ENCODE assay signal across 8 cellular contexts in genomic region chr2:23386422-23387220, GRCh38. TPM values are rescaled to one million over a fixed set of nuclear protein-coding genes. Genes with fewer than 3 reads are reported as not detected.
A peak's percentile ranks its signal among the peaks of the same experiment; 100 is the strongest.
DNase-seq lines count a peak whose midpoint lies in the region; ATAC-seq and TF ChIP-seq lines count a peak whose summit lies in the region.

No MANE protein-coding gene starts in this region.

- H3K27me3 ChIP-seq in CD4-positive, alpha-beta T cell (ENCODE audit: control insufficient read depth, insufficient read depth, low read length) = peaks cover 33% of the 10 kb centered on the region
- H3K27me3 ChIP-seq in neural progenitor cell = peaks cover 83% of the 10 kb centered on the region

- H3K9me3 Mint-ChIP-seq in CD4-positive, alpha-beta T cell = no peaks in the 10 kb centered on the region
- no peaks in the 10 kb centered on the region for H3K9me3 Mint-ChIP-seq in neural progenitor cell

- peaks cover 3% of the 10 kb centered on the region for H3K4me1 ChIP-seq in neural progenitor cell

- TF ChIP-seq CTCF in CD4-positive, alpha-beta T cell (IDR thresholded peaks at IDR 0.05) = no peak
- TF ChIP-seq CTCF in fibroblast of the aortic adventitia (IDR thresholded peaks at IDR 0.05; ENCODE audit: insufficient read depth, low read length) (peak; percentile 14), neural progenitor cell (IDR thresholded peaks at IDR 0.05) (no peak)

- H3F3A ChIP-seq in neural progenitor cell (ENCODE audit: low read depth) = peaks cover 8% of the 10 kb centered on the region

- no peak overlapping the region for H3K27ac Mint-ChIP-seq in CD4-positive, alpha-beta T cell
- H3K27ac Mint-ChIP-seq in neural progenitor cell = peak overlapping the region; percentile 64

- intact Hi-C loops in CD4-positive, alpha-beta T cell (cut with DNase I, micrococcal nuclease) = loop anchor here in 1 of 2 experiments (5.0 kb wide), 1 partner anchor 66 kb away; no protein-coding TSS in a partner anchor

- H2AFZ ChIP-seq in neural progenitor cell (replicated peaks) = peak overlapping the region; percentile 54

- H3K4me2 ChIP-seq in neural progenitor cell = peak overlapping the region; percentile 98

- POLR2A ChIA-PET in CD4-positive, alpha-beta T cell (lab: Charles Lee) = interaction anchor here (0.7 to 1.1 kb wide), 3 partner anchors 10 to 146 kb away, joined by 3 to 4 read pairs (median 3); no protein-coding TSS in a partner anchor

- peak in 2 of 10 experiments; percentile 5 to 10 for DNase-seq in CD4-positive, alpha-beta T cell
- DNase-seq in activated CD4-positive, alpha-beta T cell treated with anti-CD3 and anti-CD28 coated beads, Interleukin-2, amount 50 U/mL, for 48 hours = peak; percentile 24 to 31
- DNase-seq in fibroblast of the aortic adventitia (ENCODE audit: low read depth) (no peak), neural progenitor cell (ENCODE audit: low spot score) (peak; percentile 67), SIG-M5 (lab: John Stamatoyannopoulos, UW) (no peak)

- peaks cover 20% of the 10 kb centered on the region for H4K20me1 ChIP-seq in neural progenitor cell (ENCODE audit: low read depth)

- peak overlapping the region; percentile 89 for H3K4me3 Mint-ChIP-seq in CD4-positive, alpha-beta T cell
- peak overlapping the region; percentile 98 for H3K4me3 Mint-ChIP-seq in neural progenitor cell

- peak overlapping the region; percentile 80 for H3K4me3 ChIP-seq in fibroblast of the aortic adventitia (ENCODE audit: low read depth, low read length)
- H3K4me3 ChIP-seq in neural progenitor cell = peak overlapping the region; percentile 65

- peaks cover 25% of the 10 kb centered on the region for H3K4me1 Mint-ChIP-seq in CD4-positive, alpha-beta T cell (ENCODE audit: low read depth)
- peaks cover 25% of the 10 kb centered on the region for H3K4me1 Mint-ChIP-seq in neural progenitor cell

- no peaks in the 10 kb centered on the region for H3K79me2 ChIP-seq in neural progenitor cell (ENCODE audit: low read depth)

- no peak overlapping the region for H3K27ac ChIP-seq in CD4-positive, alpha-beta T cell (ENCODE audit: low read depth, low read length)
- H3K27ac ChIP-seq in neural progenitor cell = no peak overlapping the region

- H3K36me3 Mint-ChIP-seq in CD4-positive, alpha-beta T cell (ENCODE audit: low read depth) = no peaks in the 10 kb centered on the region
- no peaks in the 10 kb centered on the region for H3K36me3 Mint-ChIP-seq in neural progenitor cell

- CTCF ChIA-PET in CD4-positive, alpha-beta T cell (lab: Charles Lee) = no interaction called here

- ATAC-seq in CD4-positive, alpha-beta T cell (ENCODE audit: poor library complexity) = no peak
- peak; percentile 20 for ATAC-seq in HG02852 (IDR thresholded peaks at IDR 0.05; ENCODE audit: unreplicated experiment)
- ATAC-seq in HG03095 (IDR thresholded peaks at IDR 0.05; ENCODE audit: unreplicated experiment) = no peak
- no peak for ATAC-seq in GM18870 (IDR thresholded peaks at IDR 0.05; ENCODE audit: unreplicated experiment)

- no peaks in the 10 kb centered on the region for H3K9me3 ChIP-seq in CD4-positive, alpha-beta T cell (ENCODE audit: control insufficient read depth, low read length)
- H3K9me3 ChIP-seq in neural progenitor cell (ENCODE audit: low read depth) = no peaks in the 10 kb centered on the region

- H3K9ac ChIP-seq in neural progenitor cell = no peak overlapping the region

- no peaks in the 10 kb centered on the region for H3K36me3 ChIP-seq in neural progenitor cell

- H3K27me3 Mint-ChIP-seq in CD4-positive, alpha-beta T cell = peaks cover 69% of the 10 kb centered on the region
- peaks cover 9% of the 10 kb centered on the region for H3K27me3 Mint-ChIP-seq in neural progenitor cell (ENCODE audit: insufficient read depth, low read depth)

RNA-seq across cellular contexts. Expression of gene KLHL29, which starts 1.6 kb away (rescaled TPM):
- total RNA-seq in CD4-positive, alpha-beta T cell = 1 to 10 TPM; 2.5 to 2.7 TPM
- total RNA-seq in fibroblast of the aortic adventitia (ENCODE audit: low replicate concordance) = 2.9 and 4.7 TPM in 2 replicates
- 1.6 and 2.3 TPM in 2 replicates for total RNA-seq in neural progenitor cell (ENCODE audit: low replicate concordance)

Comparison
In these comparisons a context has a peak if more than half of its experiments do, and no peak if none do; other contexts are left out.
1. DNase-seq: peak in activated CD4-positive, alpha-beta T cell treated with anti-CD3 and anti-CD28 coated beads, Interleukin-2, amount 50 U/mL, for 48 hours (2 of 2) and neural progenitor cell (single experiment); none in fibroblast of the aortic adventitia (single experiment) and SIG-M5 (single experiment).